ENCODE assay signal across 8 cellular contexts in genomic region chr1:166838766-166839599, GRCh38. TPM values are rescaled to one million over a fixed set of nuclear protein-coding genes. Genes with fewer than 3 reads are reported as not detected.
DNase-seq lines count a peak whose midpoint lies in the region; ATAC-seq, FAIRE-seq and TF ChIP-seq lines count a peak whose summit lies in the region.

Gene POGK (plus strand): TSS chr1:166839475. CDS start chr1:166840957, 1,482 bp downstream.

- TF ChIP-seq RAD21 in H1 (IDR thresholded peaks at IDR 0.05 in 1 of 2, conservative IDR thresholded peaks at IDR 0.05 in 1 of 2; ENCODE audit: low read depth in 2 of 2, low read length in 2 of 2): no peak

- H2BK5ac ChIP-seq in H1 (ENCODE audit: low read depth, low read length): peak within 1 kb of the TSS; percentile 98
- H2BK5ac ChIP-seq in mesendoderm (ENCODE audit: low read length): peak within 1 kb of the TSS; percentile 94

- no peaks in the 10 kb centered on the region for H3K9me3 ChIP-seq in H1 (ENCODE audit: insufficient read depth in 2 of 2, low read depth in 1 of 2, low read length in 1 of 2)

- peak in 1 of 2 experiments; percentile 67; a peak in 1 of 3 replicates for TF ChIP-seq POLR2A in H1 (IDR thresholded peaks at IDR 0.05; ENCODE audit: control extremely low read depth in 1 of 2, low read depth in 2 of 2, low read length in 2 of 2)

- H2BK20ac ChIP-seq in H1 (ENCODE audit: low read length): no peak within 1 kb of the TSS

- H3K9me3 Mint-ChIP-seq in activated CD8-positive, alpha-beta memory T cell treated with anti-CD3 and anti-CD28 coated beads, Interleukin-2, amount 10 ng/mL, durations not matched to agents 7 days and 5 days (ENCODE audit: low read depth): no peaks in the 10 kb centered on the region

- peaks cover 37% of the 10 kb centered on the region for H3K4me1 Mint-ChIP-seq in activated CD8-positive, alpha-beta memory T cell treated with anti-CD3 and anti-CD28 coated beads, Interleukin-2, amount 10 ng/mL, durations not matched to agents 7 days and 5 days

- H3K56ac ChIP-seq in H1 (replicated peaks; ENCODE audit: insufficient read length, low read depth, low read length): peak within 1 kb of the TSS; percentile 67
- H3K56ac ChIP-seq in mesendoderm (ENCODE audit: low read length): peak within 1 kb of the TSS; percentile 99

- H2BK15ac ChIP-seq in H1 (ENCODE audit: low read length): no peak within 1 kb of the TSS
- no peak within 1 kb of the TSS for H2BK15ac ChIP-seq in mesendoderm (replicated peaks; ENCODE audit: low read depth)

- DNase-seq in COR-L47 (lab: John Stamatoyannopoulos, UW) (peak; percentile 87), HT1080 (ENCODE audit: low read depth) (peak; percentile 92), NOMO-1 treated with dmso at 0.1 percent for 144 hours (lab: John Stamatoyannopoulos, UW; ENCODE audit: unreplicated experiment) (peak; percentile 83), H1 (ENCODE audit: low read depth in 1 of 2, low spot score in 2 of 2) (peak; percentile 70 to 84), mesendoderm (peak; percentile 95)
- peak; percentile 91 for DNase-seq in activated CD8-positive, alpha-beta memory T cell treated with anti-CD3 and anti-CD28 coated beads, Interleukin-2, amount 10 ng/mL, durations not matched to agents 7 days and 5 days
- DNase-seq in stimulated activated CD8-positive, alpha-beta memory T cell treated with anti-CD3 and anti-CD28 coated beads, Interleukin-12 subunit alpha, Interleukin-12 subunit beta, amount 100 ng/mL, for 4 hours (ENCODE audit: low read depth): peak; percentile 76

- H2AFZ ChIP-seq in H1 (ENCODE audit: low read length): peak within 1 kb of the TSS; percentile 89; the same call in 1 of the 2 replicates

- no peak for FAIRE-seq in H1 (lab: Jason Lieb, UNC)

- peaks cover 8% of the 10 kb centered on the region for H3K23me2 ChIP-seq in H1 (ENCODE audit: low read depth, low read length)

- peak within 1 kb of the TSS; percentile 79 for H3K4ac ChIP-seq in H1 (replicated peaks; ENCODE audit: insufficient read length, low read depth, low read length)
- peak within 1 kb of the TSS; percentile 90 for H3K4ac ChIP-seq in mesendoderm (ENCODE audit: low read depth, low read length)

- peak within 1 kb of the TSS; percentile 93 for H4K91ac ChIP-seq in H1 (replicated peaks; ENCODE audit: insufficient read length, low read length)

- H3K14ac ChIP-seq in H1 (ENCODE audit: insufficient read length): no peak within 1 kb of the TSS

- H4K20me1 ChIP-seq in H1 (replicated peaks in 1 of 2; ENCODE audit: control insufficient read depth in 1 of 2, insufficient read depth in 2 of 2, low read length in 2 of 2): peaks cover 0 to 6% of the 10 kb centered on the region in 2 experiments

- peak within 1 kb of the TSS; percentile 96 to 99 for H3K4me2 ChIP-seq in H1 (ENCODE audit: insufficient read depth in 1 of 2, low read depth in 2 of 2, low read length in 2 of 2)
- peak within 1 kb of the TSS; percentile 97 for H3K4me2 ChIP-seq in mesendoderm (ENCODE audit: low read length)

- H4K5ac ChIP-seq in H1 (ENCODE audit: insufficient read length, low read depth, low read length) (peak within 1 kb of the TSS; percentile 94), mesendoderm (ENCODE audit: low read length) (no peak within 1 kb of the TSS)

- H4K8ac ChIP-seq in H1 (ENCODE audit: extremely low read depth, insufficient read depth, low read length): peak within 1 kb of the TSS; percentile 94
- no peak within 1 kb of the TSS for H4K8ac ChIP-seq in mesendoderm (ENCODE audit: low read depth, low read length)

- H2BK120ac ChIP-seq in H1 (replicated peaks; ENCODE audit: low read depth, low read length) (no peak within 1 kb of the TSS), mesendoderm (ENCODE audit: low read depth, low read length) (peak within 1 kb of the TSS; percentile 70)

- TF ChIP-seq CTCF in H1 (IDR thresholded peaks at IDR 0.05; ENCODE audit: control extremely low read depth in 1 of 3, insufficient read depth in 1 of 3, low read depth in 1 of 3, low read length in 3 of 3): no peak

- H3K4me3 ChIP-seq in H1 (ENCODE audit: extremely low read depth in 1 of 4, insufficient read depth in 2 of 4, low read depth in 3 of 4, low read length in 4 of 4) (peak within 1 kb of the TSS; percentile 71 to 90 (median 78)), mesendoderm (ENCODE audit: low read length) (peak within 1 kb of the TSS; percentile 80)

- TF ChIP-seq EP300 in H1 (IDR thresholded peaks at IDR 0.05; ENCODE audit: borderline replicate concordance in 1 of 2, low read depth in 2 of 2, low read length in 2 of 2): no peak; a peak in 1 of 3 replicates

- peaks cover 27 to 34% (median 33%) of the 10 kb centered on the region in 4 experiments for H3K36me3 ChIP-seq in H1 (ENCODE audit: control insufficient read depth in 2 of 4, insufficient read depth in 4 of 4, low read length in 3 of 4)
- H3K36me3 ChIP-seq in mesendoderm (ENCODE audit: control insufficient read depth, insufficient read depth, low read length): peaks cover 12% of the 10 kb centered on the region

- H3K27me3 Mint-ChIP-seq in activated CD8-positive, alpha-beta memory T cell treated with anti-CD3 and anti-CD28 coated beads, Interleukin-2, amount 10 ng/mL, durations not matched to agents 7 days and 5 days: peaks cover 3% of the 10 kb centered on the region

- H3K79me2 ChIP-seq in H1 (ENCODE audit: control insufficient read depth in 1 of 2, insufficient read depth in 2 of 2, low read length in 2 of 2) (peaks cover 0 to 37% of the 10 kb centered on the region in 2 experiments; a peak in 3 of 4 replicates), mesendoderm (ENCODE audit: control insufficient read depth, insufficient read depth, low read length) (peaks cover 31% of the 10 kb centered on the region)

- H3K4me1 ChIP-seq in H1 (replicated peaks in 1 of 4; ENCODE audit: control insufficient read depth in 3 of 4, insufficient read depth in 4 of 4, low read length in 3 of 4): peaks cover 0 to 14% (median 3%) of the 10 kb centered on the region in 4 experiments; a peak in 5 of 7 replicates
- peaks cover 10% of the 10 kb centered on the region for H3K4me1 ChIP-seq in mesendoderm (ENCODE audit: control insufficient read depth, low read depth, low read length)

- H2AK5ac ChIP-seq in H1 (ENCODE audit: low read depth, low read length) (peak within 1 kb of the TSS; percentile 78; the same call in 1 of the 2 replicates), mesendoderm (ENCODE audit: low read length) (no peak within 1 kb of the TSS)

- H3K9ac ChIP-seq in H1 (replicated peaks in 1 of 4; ENCODE audit: extremely low read depth in 1 of 4, low read depth in 3 of 4, low read length in 3 of 4): peak within 1 kb of the TSS; percentile 88 to 95 (median 92)
- peak within 1 kb of the TSS; percentile 98 for H3K9ac ChIP-seq in mesendoderm (ENCODE audit: low read length)

- H3K27ac ChIP-seq in H1 (ENCODE audit: low read depth, low read length) (peak within 1 kb of the TSS; percentile 88), mesendoderm (ENCODE audit: low read depth, low read length) (peak within 1 kb of the TSS; percentile 79)

- peak within 1 kb of the TSS; percentile 90 for H3K27ac Mint-ChIP-seq in activated CD8-positive, alpha-beta memory T cell treated with anti-CD3 and anti-CD28 coated beads, Interleukin-2, amount 10 ng/mL, durations not matched to agents 7 days and 5 days

- peaks cover 8% of the 10 kb centered on the region for H3K79me1 ChIP-seq in H1 (ENCODE audit: low read depth, low read length)
- peaks cover 20% of the 10 kb centered on the region for H3K79me1 ChIP-seq in mesendoderm (ENCODE audit: low read length)

- CTCF ChIA-PET in activated CD8-positive, alpha-beta memory T cell treated with anti-CD3 and anti-CD28 coated beads, Interleukin-2, amount 10 ng/mL, durations not matched to agents 7 days and 5 days (lab: Charles Lee): interaction anchor here (0.6 to 1.6 kb wide), 10 partner anchors 12 to 221 kb away, joined by 3 to 6 read pairs (median 4); partner anchors contain the start of gene TADA1
- CTCF ChIA-PET in H1 (lab: Charles Lee; ENCODE audit: partially characterized antibody): interaction anchor here (0.6 to 1.4 kb wide), 3 partner anchors 17 to 222 kb away, joined by 3 to 8 read pairs (median 3); no protein-coding TSS in a partner anchor

- ATAC-seq in GM21367 (IDR thresholded peaks at IDR 0.05; ENCODE audit: unreplicated experiment): peak; percentile 95
- peak; percentile 97 for ATAC-seq in activated CD8-positive, alpha-beta memory T cell treated with anti-CD3 and anti-CD28 coated beads, Interleukin-2, amount 10 ng/mL, durations not matched to agents 7 days and 5 days

- peak within 1 kb of the TSS; percentile 88 for H3K4me3 Mint-ChIP-seq in activated CD8-positive, alpha-beta memory T cell treated with anti-CD3 and anti-CD28 coated beads, Interleukin-2, amount 10 ng/mL, durations not matched to agents 7 days and 5 days

- 4% methylated on average over 44 of the region's 63 CpGs; no CpG with 5 or more reads in 1 of the 2 experiments for WGBS in H1 (ENCODE audit: extremely low coverage in 1 of 2, insufficient coverage in 1 of 2, insufficient read length in 1 of 2, insufficient replicate concordance in 2 of 2, low coverage in 1 of 2, low lambda C conversion rate in 2 of 2, missing lambda C conversion rate in 1 of 2), 2 experiments
- WGBS in mesendoderm (ENCODE audit: extremely low coverage, insufficient coverage, low lambda C conversion rate): no CpG with 5 or more reads among the region's 63 CpGs

- peak within 1 kb of the TSS; percentile 53; the same call in 1 of the 2 replicates for H2BK12ac ChIP-seq in H1 (ENCODE audit: low read depth, low read length)

- POLR2A ChIA-PET in H1 (lab: Charles Lee; ENCODE audit: partially characterized antibody): interaction anchor here (0.6 to 11.9 kb wide), 12 partner anchors 8 to 873 kb away, joined by 3 to 147 read pairs (median 4); partner anchors contain the start of genes POU2F1 and TADA1

- no peak within 1 kb of the TSS for H3K23ac ChIP-seq in H1 (ENCODE audit: insufficient read length)
- H3K23ac ChIP-seq in mesendoderm (ENCODE audit: low read length): peak within 1 kb of the TSS; percentile 80

- H3K18ac ChIP-seq in H1 (ENCODE audit: extremely low read depth, low read length) (peak within 1 kb of the TSS; percentile 100), mesendoderm (ENCODE audit: low read length) (peak within 1 kb of the TSS; percentile 95)

- H3K27me3 ChIP-seq in H1 (replicated peaks in 1 of 4; ENCODE audit: control insufficient read depth in 3 of 4, extremely low read depth in 1 of 4, insufficient read depth in 3 of 4, low read length in 3 of 4): no peaks in the 10 kb centered on the region
- no peaks in the 10 kb centered on the region for H3K27me3 ChIP-seq in mesendoderm (ENCODE audit: insufficient read depth, low read length, poor library complexity)

- H3K36me3 Mint-ChIP-seq in activated CD8-positive, alpha-beta memory T cell treated with anti-CD3 and anti-CD28 coated beads, Interleukin-2, amount 10 ng/mL, durations not matched to agents 7 days and 5 days: peaks cover 20% of the 10 kb centered on the region

RNA-seq across cellular contexts. Expression of gene POGK, which starts in this region (rescaled TPM):
- total RNA-seq in HT1080 (2014; rRNA removed; shearing (Covaris generic)): 27.8 and 31.3 TPM in 2 replicates
- polyA plus RNA-seq in HT1080 (2015; cell fraction: cytosol; rRNA removed): 21.5 and 26.3 TPM in 2 replicates
- polyA plus RNA-seq in HT1080 (2015; cell fraction: nucleus; rRNA removed): 26.8 and 28.9 TPM in 2 replicates
- total RNA-seq in activated CD8-positive, alpha-beta memory T cell treated with anti-CD3 and anti-CD28 coated beads, Interleukin-2, amount 10 ng/mL, durations not matched to agents 7 days and 5 days: 10 to 100 TPM; 41.0 to 50.9 TPM
- 37.3 and 40.3 TPM in 2 replicates for total RNA-seq in H1 (2021; fragmentation: NEBNext Ultra II Directional; extraction: Animal tissue kit (Norgen Biotek cat#: 25700))
- 12.7 and 16.9 TPM in 2 replicates for polyA plus RNA-seq in H1 (2011; rRNA removed)
- polyA plus RNA-seq in H1 (2011; cell fraction: cytosol; rRNA removed): 16.8 TPM
- 18.0 TPM for polyA plus RNA-seq in H1 (2011; cell fraction: nucleus; rRNA removed)
- 20.1 to 22.4 TPM (median 22.0 TPM) in 4 replicates for polyA plus RNA-seq in H1 (2012, experiment 1 of 2)
- 6.5 TPM for polyA plus RNA-seq in H1 (2012, experiment 2 of 2)
- polyA plus RNA-seq in H1 (2013, experiment 1 of 2): 20.5 TPM
- polyA plus RNA-seq in H1 (2013, experiment 2 of 2): 19.6 TPM
- polyA minus RNA-seq in H1 (2011; rRNA and poly(A)+ RNA removed): 25.5 and 26.4 TPM in 2 replicates
- 20.6 TPM for polyA minus RNA-seq in H1 (2011; cell fraction: cytosol; rRNA and poly(A)+ RNA removed)
- 34.5 TPM for polyA minus RNA-seq in H1 (2011; cell fraction: nucleus; rRNA and poly(A)+ RNA removed)
- polyA plus RNA-seq in mesendoderm (2013, experiment 1 of 2): 28.0 TPM
- 27.8 TPM for polyA plus RNA-seq in mesendoderm (2013, experiment 2 of 2)

Comparison
In these comparisons a context has a peak if more than half of its experiments do, and no peak if none do; other contexts are left out.
1. Peak in every context shown above with its lines: DNase-seq, ATAC-seq, H3K4me3 ChIP-seq and H3K27ac ChIP-seq.